In the genomic region with DNA sequence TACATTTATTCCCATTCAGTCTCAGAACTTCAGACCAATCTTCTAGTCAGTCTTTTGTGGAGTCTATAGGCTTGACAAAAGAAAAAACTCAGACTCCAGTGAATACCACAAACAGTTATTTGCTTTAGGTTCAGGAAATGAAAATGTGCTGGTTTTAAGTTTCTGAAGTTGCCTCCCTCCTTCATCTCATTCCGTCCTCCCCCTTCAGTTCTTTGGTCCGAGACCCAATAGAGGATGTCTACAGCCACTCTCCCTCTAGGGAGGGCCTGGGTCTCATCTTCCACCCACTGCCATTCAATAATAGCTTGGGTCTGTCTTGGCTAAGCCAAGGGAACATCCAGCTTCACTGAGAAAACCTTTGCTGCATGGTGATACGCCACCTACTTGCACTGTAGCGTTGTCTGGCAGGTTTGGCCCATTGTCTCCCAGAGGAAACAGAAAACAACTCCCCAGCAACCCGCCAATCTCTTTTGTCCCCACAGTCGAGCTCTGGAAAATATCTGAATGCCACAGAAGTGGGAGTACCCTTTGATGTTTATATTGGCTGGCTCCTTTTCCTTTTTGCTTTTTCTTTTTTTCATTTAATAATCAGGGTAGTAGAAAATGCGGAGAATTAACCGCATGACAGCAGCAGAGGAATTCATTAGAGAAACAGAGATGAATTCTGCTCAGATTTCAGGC, we compare ENCODE assay signal across 8 cellular contexts.
DNase-seq lines count a peak whose midpoint lies in the region; ATAC-seq and TF ChIP-seq lines count a peak whose summit lies in the region.

No MANE protein-coding gene starts in this region.

- H3K27ac ChIP-seq in breast epithelium (peak overlapping the region; percentile 90 to 91), uterus (peak overlapping the region; percentile 87 to 93)

- intact Hi-C loops in breast epithelium (cut with DNase I; ENCODE audit: low total_unique reads) (no loop called here), MCF 10A (cut with micrococcal nuclease) (no loop called here), uterus (cut with DNase I; ENCODE audit: low total_unique reads) (no loop called here)

- POLR2A ChIA-PET in MCF 10A (lab: Yijun Ruan, JAX): interaction anchor here (0.5 kb wide), 1 partner anchor 586 kb away, joined by 3 read pairs; no protein-coding TSS in a partner anchor

- H3K4me3 Mint-ChIP-seq in MCF 10A (ENCODE audit: unreplicated experiment): no peak overlapping the region
- H3K4me3 Mint-ChIP-seq in activated CD8-positive, alpha-beta memory T cell treated with anti-CD3 and anti-CD28 coated beads, Interleukin-2, amount 10 ng/mL, durations not matched to agents 7 days and 5 days: no peak overlapping the region

- H3K4me1 ChIP-seq in breast epithelium (peaks cover 0 to 12% of the 10 kb centered on the region in 2 donors), uterus (peaks cover 4 to 13% of the 10 kb centered on the region in 2 donors)

- TF ChIP-seq POLR2A in breast epithelium (IDR thresholded peaks at IDR 0.05): no peak
- TF ChIP-seq POLR2A in uterus (IDR thresholded peaks at IDR 0.05): no peak

- BruUV-seq in MCF 10A (replicated peaks; lab: Mats Ljungman, UMichigan): no TSS peak

- H3K4me1 Mint-ChIP-seq in MCF 10A (ENCODE audit: insufficient read depth, unreplicated experiment): no peaks in the 10 kb centered on the region
- H3K4me1 Mint-ChIP-seq in activated CD8-positive, alpha-beta memory T cell treated with anti-CD3 and anti-CD28 coated beads, Interleukin-2, amount 10 ng/mL, durations not matched to agents 7 days and 5 days: peaks cover 8% of the 10 kb centered on the region

- ATAC-seq in esophagus mucosa (peak; percentile 15), HG02623 (IDR thresholded peaks at IDR 0.05; ENCODE audit: unreplicated experiment) (no peak), HG03432 (IDR thresholded peaks at IDR 0.05; ENCODE audit: unreplicated experiment) (no peak)
- ATAC-seq in activated CD8-positive, alpha-beta memory T cell treated with anti-CD3 and anti-CD28 coated beads, Interleukin-2, amount 10 ng/mL, durations not matched to agents 7 days and 5 days: no peak

- no peak overlapping the region for H3K27ac Mint-ChIP-seq in MCF 10A (ENCODE audit: low read depth, unreplicated experiment)
- H3K27ac Mint-ChIP-seq in activated CD8-positive, alpha-beta memory T cell treated with anti-CD3 and anti-CD28 coated beads, Interleukin-2, amount 10 ng/mL, durations not matched to agents 7 days and 5 days: no peak overlapping the region

- H3K27me3 Mint-ChIP-seq in MCF 10A (ENCODE audit: insufficient read depth, unreplicated experiment): no peaks in the 10 kb centered on the region
- no peaks in the 10 kb centered on the region for H3K27me3 Mint-ChIP-seq in activated CD8-positive, alpha-beta memory T cell treated with anti-CD3 and anti-CD28 coated beads, Interleukin-2, amount 10 ng/mL, durations not matched to agents 7 days and 5 days

- H3K9me3 Mint-ChIP-seq in MCF 10A (ENCODE audit: unreplicated experiment): no peaks in the 10 kb centered on the region
- no peaks in the 10 kb centered on the region for H3K9me3 Mint-ChIP-seq in activated CD8-positive, alpha-beta memory T cell treated with anti-CD3 and anti-CD28 coated beads, Interleukin-2, amount 10 ng/mL, durations not matched to agents 7 days and 5 days (ENCODE audit: low read depth)

- H3K27me3 ChIP-seq in breast epithelium (no peaks in the 10 kb centered on the region), uterus (no peaks in the 10 kb centered on the region)

- H3K9me3 ChIP-seq in breast epithelium: no peaks in the 10 kb centered on the region
- H3K9me3 ChIP-seq in uterus: no peaks in the 10 kb centered on the region

- peak in 1 of 2 donors; percentile 75 for DNase-seq in breast epithelium (ENCODE audit: low spot score in 2 of 2)
- DNase-seq in MCF 10A (ENCODE audit: unreplicated experiment): no peak
- peak; percentile 50 for DNase-seq in mucosa of gallbladder (ENCODE audit: low spot score)
- peak; percentile 50 to 72 for DNase-seq in uterus
- no peak for DNase-seq in activated CD8-positive, alpha-beta memory T cell treated with anti-CD3 and anti-CD28 coated beads, Interleukin-2, amount 10 ng/mL, durations not matched to agents 7 days and 5 days

- TF ChIP-seq CTCF in breast epithelium (IDR thresholded peaks at IDR 0.05) (peak in 1 of 3 donors; percentile 18), MCF 10A (IDR thresholded peaks at IDR 0.05; ENCODE audit: unreplicated experiment) (no peak), uterus (IDR thresholded peaks at IDR 0.05) (peak; percentile 27 to 33 (median 28))

- H3K36me3 Mint-ChIP-seq in MCF 10A (ENCODE audit: insufficient read depth, unreplicated experiment): no peaks in the 10 kb centered on the region
- H3K36me3 Mint-ChIP-seq in activated CD8-positive, alpha-beta memory T cell treated with anti-CD3 and anti-CD28 coated beads, Interleukin-2, amount 10 ng/mL, durations not matched to agents 7 days and 5 days: peaks cover 2% of the 10 kb centered on the region

- CTCF ChIA-PET in MCF 10A (lab: Yijun Ruan, JAX): no interaction called here
- CTCF ChIA-PET in activated CD8-positive, alpha-beta memory T cell treated with anti-CD3 and anti-CD28 coated beads, Interleukin-2, amount 10 ng/mL, durations not matched to agents 7 days and 5 days (lab: Charles Lee): no interaction called here

- H3K4me3 ChIP-seq in breast epithelium (peak overlapping the region in 1 of 3 donors; percentile 17), uterus (no peak overlapping the region)

- H3K36me3 ChIP-seq in breast epithelium: no peaks in the 10 kb centered on the region
- no peaks in the 10 kb centered on the region for H3K36me3 ChIP-seq in uterus

Comparison
In these comparisons a context has a peak if more than half of its experiments do, and no peak if none do; other contexts are left out.
1. DNase-seq: peak in mucosa of gallbladder (single experiment) and uterus (2 of 2); none in MCF 10A (single experiment) and activated CD8-positive, alpha-beta memory T cell treated with anti-CD3 and anti-CD28 coated beads, Interleukin-2, amount 10 ng/mL, durations not matched to agents 7 days and 5 days (single experiment).